21 cellular contexts compared by ENCODE assay signal in genomic region chr17:40366076-40366860, GRCh38. TPM values are rescaled to one million over a fixed set of nuclear protein-coding genes. Genes with fewer than 3 reads are reported as not detected.
"Had no signal": no experiment of that assay in that cellular context is flagged by ENCODE, and none has a peak within 500 bp of the region (broad histone marks: within the 10 kb centered on the region; RNA-seq: fewer than 3 reads in every experiment).

No MANE protein-coding gene starts in this region.

- ATAC-seq: activated T-cell treated with anti-CD3 and anti-CD28 coated beads, Interleukin-2, amount 50 U/mL, for 72 hours; heart left ventricle; left cardiac atrium; stimulated activated naive B cell treated with anti-CD40 and anti-IgM and Interleukin-4, amounts not matched to agents 10 μg/mL and 1 μg/mL and 100 μg/mL, for 72 hours had no signal

- H3K27me3 ChIP-seq: breast epithelium, upper lobe of left lung had no signal

- DNase-seq: activated B cell treated with CpG ODN at 0.5 μM for 24 hours; activated CD4-positive, alpha-beta memory T cell treated with anti-CD3 and anti-CD28 coated beads for 36 hours; activated CD4-positive, alpha-beta T cell treated with anti-CD3 and anti-CD28 coated beads for 48 hours; activated effector memory CD4-positive, alpha-beta T cell treated with Interleukin-2 at 50 U/mL for 16 hours; activated naive CD4-positive, alpha-beta T cell treated with anti-CD3 and anti-CD28 coated beads for 36 hours; activated T-cell treated with anti-CD3 and anti-CD28 coated beads, Interleukin-2, amount 50 U/mL, for 72 hours; amniotic stem cell; heart left ventricle; left cardiac atrium; nephron progenitor cell; occipital lobe; stimulated activated CD4-positive, alpha-beta T cell treated with anti-CD3 and anti-CD28 coated beads, Interleukin-2, amount 100 ng/mL, for 48 hours; stimulated activated CD8-positive, alpha-beta memory T cell treated with anti-CD3 and anti-CD28 coated beads, Interleukin-4, amount 100 ng/mL, for 48 hours; stimulated activated naive B cell treated with anti-CD40 and anti-IgM and Interleukin-4, amounts not matched to agents 10 μg/mL and 1 μg/mL and 100 μg/mL, for 72 hours; upper lobe of left lung had no signal

- H3K36me3 ChIP-seq: breast epithelium, heart left ventricle, thoracic aorta, upper lobe of left lung had no signal

- H3K4me3 ChIP-seq: breast epithelium, coronary artery, heart left ventricle, thoracic aorta, upper lobe of left lung had no signal

- FAIRE-seq: islet of Langerhans had no signal

- H3K27ac ChIP-seq: breast epithelium, coronary artery, heart left ventricle, thoracic aorta, upper lobe of left lung had no signal

- H3K9me3 ChIP-seq: breast epithelium, heart left ventricle, thoracic aorta, upper lobe of left lung had no signal

RNA-seq across cellular contexts. Expression of gene GJD3, which starts 1.7 kb away (rescaled TPM):
- total RNA-seq: activated B cell treated with CpG ODN at 0.5 μM for 24 hours; activated naive CD4-positive, alpha-beta T cell treated with anti-CD3 and anti-CD28 coated beads for 36 hours; activated T-cell treated with anti-CD3 and anti-CD28 coated beads, Interleukin-2, amount 50 U/mL, for 72 hours; breast epithelium; lower leg skin; T-helper 1 cell treated with Interleukin-12 subunit alpha and Interleukin-12 subunit beta and Interleukin-4 antibody, amounts not matched to agents 30 ng/mL and 1 ng/mL, for 36 hours had no signal
